Comparison of ENCODE assay signal across 8 cellular contexts in the genomic region with DNA sequence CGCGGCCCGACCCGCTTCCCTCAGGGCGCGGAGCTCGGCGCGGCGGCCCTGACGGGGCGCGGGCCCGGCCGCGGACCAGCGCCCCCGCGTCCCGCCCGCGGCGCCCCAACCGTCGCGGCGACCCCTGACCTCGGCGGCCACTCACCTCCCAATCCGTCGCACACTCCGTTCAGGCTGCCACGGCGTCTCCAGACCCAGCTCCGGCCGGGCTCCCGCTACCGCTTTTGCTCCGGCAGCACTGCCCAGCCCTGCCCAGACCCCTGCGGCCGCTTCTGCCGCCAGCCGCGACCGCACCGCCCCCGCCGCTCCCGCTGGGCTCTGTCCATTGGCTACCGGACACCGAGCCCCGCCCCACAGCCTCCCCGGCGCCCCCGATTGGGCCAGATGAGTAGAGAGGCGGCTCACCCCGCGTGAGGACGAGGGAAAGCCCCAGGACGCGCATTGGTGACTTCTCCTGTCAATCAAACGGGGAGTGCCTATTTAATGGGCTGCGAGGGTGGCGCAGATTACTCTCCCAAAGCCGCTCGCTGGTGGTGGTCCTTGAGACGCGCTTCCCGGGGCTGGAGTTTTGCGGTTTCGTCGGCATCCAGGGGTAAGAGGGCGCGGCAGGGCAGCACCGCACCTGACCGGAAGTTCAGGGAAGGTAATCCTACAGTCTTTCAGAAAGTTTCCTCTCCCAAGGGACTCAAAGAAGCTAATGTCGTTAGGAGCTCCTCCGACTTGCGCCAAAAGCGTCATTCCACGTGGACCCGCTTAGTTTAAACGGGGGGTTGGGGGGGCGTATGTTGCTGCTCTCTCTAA. TPM values are rescaled to one million over a fixed set of nuclear protein-coding genes. Genes with fewer than 3 reads are reported as not detected.
DNase-seq lines count a peak whose midpoint lies in the region; ATAC-seq and TF ChIP-seq lines count a peak whose summit lies in the region.

A gene with protein sequence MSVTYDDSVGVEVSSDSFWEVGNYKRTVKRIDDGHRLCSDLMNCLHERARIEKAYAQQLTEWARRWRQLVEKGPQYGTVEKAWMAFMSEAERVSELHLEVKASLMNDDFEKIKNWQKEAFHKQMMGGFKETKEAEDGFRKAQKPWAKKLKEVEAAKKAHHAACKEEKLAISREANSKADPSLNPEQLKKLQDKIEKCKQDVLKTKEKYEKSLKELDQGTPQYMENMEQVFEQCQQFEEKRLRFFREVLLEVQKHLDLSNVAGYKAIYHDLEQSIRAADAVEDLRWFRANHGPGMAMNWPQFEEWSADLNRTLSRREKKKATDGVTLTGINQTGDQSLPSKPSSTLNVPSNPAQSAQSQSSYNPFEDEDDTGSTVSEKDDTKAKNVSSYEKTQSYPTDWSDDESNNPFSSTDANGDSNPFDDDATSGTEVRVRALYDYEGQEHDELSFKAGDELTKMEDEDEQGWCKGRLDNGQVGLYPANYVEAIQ (minus strand): TSS at position 274 of the 801 bp plus-strand sequence. CDS start 103,069 bp downstream, outside the sequence.

- H3K4me3 ChIP-seq in breast epithelium (peak within 1 kb of the TSS; percentile 84 to 87 (median 85)), iPS-18c (ENCODE audit: insufficient read depth, low read depth, low read length) (peak within 1 kb of the TSS; percentile 77), skin epidermis (peak within 1 kb of the TSS; percentile 63 to 88 (median 85))

- DNase-seq in AG08395 (ENCODE audit: low spot score) (peak; percentile 100), NCI-H2196 treated with DMSO at 0.1 percent for 48 hours (lab: John Stamatoyannopoulos, UW; ENCODE audit: unreplicated experiment) (peak; percentile 96), breast epithelium (ENCODE audit: low spot score in 2 of 2) (peak; percentile 100)

- no peaks in the 10 kb centered on the region for H3K9me3 ChIP-seq in breast epithelium
- no peaks in the 10 kb centered on the region for H3K9me3 ChIP-seq in iPS-18c (ENCODE audit: control insufficient read depth, insufficient read depth, low read length)

- no peak for TF ChIP-seq CTCF in VCaP (conservative IDR thresholded peaks at IDR 0.05)
- peak in 1 of 3 donors; percentile 9 for TF ChIP-seq CTCF in breast epithelium (IDR thresholded peaks at IDR 0.05)

- no peaks in the 10 kb centered on the region for H3K27me3 ChIP-seq in breast epithelium

- H3K4me1 ChIP-seq in breast epithelium, result peaks cover 0 to 4% of the 10 kb centered on the region in 2 donors

- ATAC-seq in GM18907 (IDR thresholded peaks at IDR 0.05; ENCODE audit: unreplicated experiment), result peak; percentile 93
- peak; percentile 91 for ATAC-seq in HG03139 (IDR thresholded peaks at IDR 0.05; ENCODE audit: unreplicated experiment)

- peak within 1 kb of the TSS; percentile 75 for H3K27ac ChIP-seq in VCaP
- H3K27ac ChIP-seq in breast epithelium, result peak within 1 kb of the TSS; percentile 84 to 95
- H3K27ac ChIP-seq in skin epidermis, result peak within 1 kb of the TSS; percentile 39 to 92 (median 80)

- intact Hi-C loops in breast epithelium (cut with DNase I; ENCODE audit: low total_unique reads), result loop anchor here (5.0 kb wide), 1 partner anchor 1623 kb away; no protein-coding TSS in a partner anchor

- TF ChIP-seq POLR2A in breast epithelium (IDR thresholded peaks at IDR 0.05), result peak; percentile 93

- H3K36me3 ChIP-seq in breast epithelium, result no peaks in the 10 kb centered on the region

RNA-seq across cellular contexts. Expression of the gene that starts here (rescaled TPM):
- total RNA-seq in breast epithelium, result 10 to 100 TPM; 43.8 to 82.7 (median 72.4) TPM

Comparison
In these comparisons a context has a peak if more than half of its experiments do, and no peak if none do; other contexts are left out.
1. Peak in every context shown above with its lines: DNase-seq, ATAC-seq, H3K4me3 ChIP-seq and H3K27ac ChIP-seq.